35 cellular contexts compared by ENCODE assay signal in the genomic region with DNA sequence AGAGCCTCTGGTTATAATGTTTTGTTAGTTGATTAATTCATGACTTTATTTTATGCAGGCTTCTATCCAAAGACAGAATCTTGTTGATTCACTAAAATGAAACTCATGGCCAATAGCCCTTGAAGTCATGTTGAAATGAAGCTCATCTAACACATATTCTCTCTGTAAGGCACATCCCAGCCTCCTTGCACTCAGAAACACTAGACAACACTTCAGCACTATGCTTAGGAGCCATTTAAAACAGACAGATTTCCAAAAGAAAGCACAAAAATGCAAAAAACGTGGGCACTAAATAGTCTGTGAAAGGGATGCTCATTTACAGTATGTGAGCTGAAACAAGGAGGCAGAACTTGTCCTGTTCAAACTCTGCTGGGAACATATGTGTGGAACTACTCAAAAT.
"Had no signal": no experiment of that assay in that cellular context is flagged by ENCODE, and none has a peak within 500 bp of the region (broad histone marks: within the 10 kb centered on the region; RNA-seq: fewer than 3 reads in every experiment).

No MANE protein-coding gene starts in this region.

- H3K27ac ChIP-seq: KMS-11 had no signal

- DNase-seq: Karpas-422, Kasumi-1, KG1, MG63, MM.1S, MV-4-11, NCI-H1048, NCI-H1092, NCI-H1092 treated with DMSO at 0.1 percent for 48 hours, NCI-H1105, NCI-H1105 treated with DMSO at 0.1 percent for 48 hours, NCI-H1417, NCI-H1417 treated with DMSO at 0.1 percent for 48 hours, NCI-H1436, NCI-H1436 treated with DMSO at 0.1 percent for 48 hours, NCI-H146, NCI-H1694, NCI-H1694 treated with DMSO at 0.1 percent for 48 hours, NCI-H187, NCI-H187 treated with DMSO at 0.1 percent for 48 hours, NCI-H1930, NCI-H2029, NCI-H2029 treated with DMSO at 0.1 percent for 48 hours, NCI-H2081, NCI-H2081 treated with DMSO at 0.1 percent for 48 hours, NCI-H2107, NCI-H2171, NCI-H2171 treated with DMSO at 0.1 percent for 48 hours, NCI-H2227 treated with DMSO at 0.1 percent for 48 hours, NCI-H226, NCI-H345, NCI-H446, NCI-H446 treated with DMSO at 0.1 percent for 48 hours, NCI-H510A had no signal

- H3K27me3 ChIP-seq: MG63 had no signal

- H3K36me3 ChIP-seq: MG63 had no signal

- H3K4me3 ChIP-seq: MG63 had no signal
